28 cellular contexts compared by ENCODE assay signal in genomic region chr9:96616817-96617438, GRCh38. TPM values are rescaled to one million over a fixed set of nuclear protein-coding genes. Genes with fewer than 3 reads are reported as not detected.
DNase-seq lines count a peak whose midpoint lies in the region; ATAC-seq and TF ChIP-seq lines count a peak whose summit lies in the region.
"Had no signal": no experiment of that assay in that cellular context is flagged by ENCODE, and none has a peak within 500 bp of the region (broad histone marks: within the 10 kb centered on the region; RNA-seq: fewer than 3 reads in every experiment).

No MANE protein-coding gene starts in this region.

- H3K4me1 Mint-ChIP-seq in activated naive CD4-positive, alpha-beta T cell treated with anti-CD3 and anti-CD28 coated beads, Interleukin-2, amount 50 U/mL, for 24 hours, result peaks cover 13% of the 10 kb centered on the region
- H3K4me1 Mint-ChIP-seq in activated naive CD4-positive, alpha-beta T cell treated with anti-CD3 and anti-CD28 coated beads, Interleukin-2, amount 10 ng/mL, durations not matched to agents 7 days and 5 days, result peaks cover 16% of the 10 kb centered on the region
- H3K4me1 Mint-ChIP-seq in mesothelial cell of epicardium, result peaks cover 51% of the 10 kb centered on the region
- H3K4me1 Mint-ChIP-seq in type B pancreatic cell (ENCODE audit: unreplicated experiment), result peaks cover 48% of the 10 kb centered on the region
- H3K4me1 Mint-ChIP-seq: activated T-helper 17 cell treated with anti-CD3 and anti-CD28 coated beads, Interleukin-2, amount 50 U/mL, for 72 hours had no signal

- H3K9me3 ChIP-seq in adipocyte (ENCODE audit: control insufficient read depth, low read length), result no peaks in the 10 kb centered on the region
- H3K9me3 ChIP-seq: gastroesophageal sphincter, upper lobe of right lung had no signal

- H3K4me1 ChIP-seq in adipocyte (ENCODE audit: control insufficient read depth, insufficient read depth, low read length), result peaks cover 48% of the 10 kb centered on the region

- no peak overlapping the region for H3K9ac ChIP-seq in adipocyte (ENCODE audit: low read length)
- H3K9ac ChIP-seq: parathyroid adenoma had no signal

- peaks cover 34% of the 10 kb centered on the region for H3K27me3 Mint-ChIP-seq in activated naive CD4-positive, alpha-beta T cell treated with anti-CD3 and anti-CD28 coated beads, Interleukin-2, amount 50 U/mL, for 24 hours
- peaks cover 66% of the 10 kb centered on the region for H3K27me3 Mint-ChIP-seq in activated naive CD4-positive, alpha-beta T cell treated with anti-CD3 and anti-CD28 coated beads, Interleukin-2, amount 10 ng/mL, durations not matched to agents 7 days and 5 days
- H3K27me3 Mint-ChIP-seq in mesothelial cell of epicardium (ENCODE audit: low read depth), result no peaks in the 10 kb centered on the region
- H3K27me3 Mint-ChIP-seq in type B pancreatic cell, result peaks cover 10% of the 10 kb centered on the region

- H3K4me3 Mint-ChIP-seq in activated naive CD4-positive, alpha-beta T cell treated with anti-CD3 and anti-CD28 coated beads, Interleukin-2, amount 50 U/mL, for 24 hours, result peak overlapping the region; percentile 36
- no peak overlapping the region for H3K4me3 Mint-ChIP-seq in activated naive CD4-positive, alpha-beta T cell treated with anti-CD3 and anti-CD28 coated beads, Interleukin-2, amount 10 ng/mL, durations not matched to agents 7 days and 5 days
- H3K4me3 Mint-ChIP-seq in mesothelial cell of epicardium (peak overlapping the region; percentile 72), type B pancreatic cell (peak overlapping the region; percentile 88)
- H3K4me3 Mint-ChIP-seq: dendritic cell treated with granulocyte-macrophage colony-stimulating factor and Interleukin-4, amounts not matched to agents 40 ng/mL and 50 ng/mL, for 4 days had no signal

- no peak for DNase-seq in activated naive CD4-positive, alpha-beta T cell treated with anti-CD3 and anti-CD28 coated beads, Interleukin-2, amount 10 ng/mL, durations not matched to agents 7 days and 5 days
- DNase-seq in adipocyte (ENCODE audit: low read depth), result no peak
- DNase-seq in mesothelial cell of epicardium (ENCODE audit: low spot score in 2 of 2, unreplicated experiment in 2 of 2), result no peak
- DNase-seq in type B pancreatic cell (ENCODE audit: extremely low spot score, unreplicated experiment), result no peak
- DNase-seq in GM10248 (ENCODE audit: extremely low spot score), result no peak
- no peak for DNase-seq in activated CD8-positive, alpha-beta memory T cell treated with anti-CD3 and anti-CD28 coated beads for 24 hours
- DNase-seq: activated CD4-positive, alpha-beta T cell treated with anti-CD3 and anti-CD28 coated beads, Interleukin-2, amount 50 U/mL, for 48 hours; aorta; GOT3; naive thymus-derived CD8-positive, alpha-beta T cell; NCI-H1092; NCI-H1694 treated with DMSO at 0.1 percent for 48 hours; NCI-H524 treated with DMSO at 0.1 percent for 48 hours; NK-92 treated with Interleukin-12 subunit alpha and Interleukin-12 subunit beta, amount 100 ng/mL, for 24 hours; SHP77 treated with DMSO at 0.1 percent for 48 hours; stimulated activated CD4-positive, alpha-beta T cell treated with anti-CD3 and anti-CD28 coated beads, Interleukin-12 subunit alpha, Interleukin-12 subunit beta, amount 100 ng/mL, for 4 hours; SW 1271; T1000; upper lobe of right lung had no signal

- TF ChIP-seq CTCF in mesothelial cell of epicardium (IDR thresholded peaks at IDR 0.05; ENCODE audit: unreplicated experiment) (no peak), type B pancreatic cell (conservative IDR thresholded peaks at IDR 0.05) (no peak), GM10248 (IDR thresholded peaks at IDR 0.05; ENCODE audit: control extremely low read depth, extremely low read depth, low read depth, missing control alignments) (no peak)

- no peaks in the 10 kb centered on the region for H3K36me3 Mint-ChIP-seq in activated naive CD4-positive, alpha-beta T cell treated with anti-CD3 and anti-CD28 coated beads, Interleukin-2, amount 50 U/mL, for 24 hours
- H3K36me3 Mint-ChIP-seq in activated naive CD4-positive, alpha-beta T cell treated with anti-CD3 and anti-CD28 coated beads, Interleukin-2, amount 10 ng/mL, durations not matched to agents 7 days and 5 days, result no peaks in the 10 kb centered on the region
- H3K36me3 Mint-ChIP-seq in mesothelial cell of epicardium (no peaks in the 10 kb centered on the region), type B pancreatic cell (no peaks in the 10 kb centered on the region)
- H3K36me3 Mint-ChIP-seq: activated naive CD8-positive, alpha-beta T cell; IgD-negative memory B cell; naive thymus-derived CD8-positive, alpha-beta T cell had no signal

- no peaks in the 10 kb centered on the region for H3K27me3 ChIP-seq in adipocyte (replicated peaks; ENCODE audit: control insufficient read depth, insufficient read depth, low read length)
- H3K27me3 ChIP-seq: gastroesophageal sphincter, upper lobe of right lung had no signal

- H3K4me3 ChIP-seq in adipocyte (ENCODE audit: low read length), result peak overlapping the region; percentile 88
- H3K4me3 ChIP-seq: gastroesophageal sphincter, upper lobe of right lung had no signal

- no peaks in the 10 kb centered on the region for H3K36me3 ChIP-seq in adipocyte (ENCODE audit: control insufficient read depth, insufficient read depth, low read length, severe bottlenecking)
- H3K36me3 ChIP-seq: gastroesophageal sphincter, upper lobe of right lung had no signal

- H3K27ac Mint-ChIP-seq in activated naive CD4-positive, alpha-beta T cell treated with anti-CD3 and anti-CD28 coated beads, Interleukin-2, amount 50 U/mL, for 24 hours, result no peak overlapping the region
- no peak overlapping the region for H3K27ac Mint-ChIP-seq in activated naive CD4-positive, alpha-beta T cell treated with anti-CD3 and anti-CD28 coated beads, Interleukin-2, amount 10 ng/mL, durations not matched to agents 7 days and 5 days
- peak overlapping the region; percentile 85 for H3K27ac Mint-ChIP-seq in mesothelial cell of epicardium
- H3K27ac Mint-ChIP-seq in type B pancreatic cell, result peak overlapping the region; percentile 89
- H3K27ac Mint-ChIP-seq: activated naive CD8-positive, alpha-beta T cell; activated T-helper 17 cell treated with anti-CD3 and anti-CD28 coated beads, Interleukin-2, amount 50 U/mL, for 72 hours; dendritic cell treated with granulocyte-macrophage colony-stimulating factor and Interleukin-4, amounts not matched to agents 40 ng/mL and 50 ng/mL, for 4 days; IgD-negative memory B cell; naive thymus-derived CD8-positive, alpha-beta T cell had no signal

- CTCF ChIA-PET in activated naive CD4-positive, alpha-beta T cell treated with anti-CD3 and anti-CD28 coated beads, Interleukin-2, amount 10 ng/mL, durations not matched to agents 7 days and 5 days (lab: Charles Lee), result no interaction called here
- CTCF ChIA-PET in GM10248 (lab: Yijun Ruan, JAX), result no interaction called here

- POLR2A ChIA-PET in GM10248 (lab: Yijun Ruan, JAX), result no interaction called here

- no peak for ATAC-seq in HG03439 (IDR thresholded peaks at IDR 0.05; ENCODE audit: unreplicated experiment)
- ATAC-seq: activated T-helper 17 cell treated with anti-CD3 and anti-CD28 coated beads, Interleukin-2, amount 50 U/mL, for 72 hours; gastroesophageal sphincter; naive thymus-derived CD8-positive, alpha-beta T cell; right cardiac atrium; upper lobe of right lung had no signal

- H3K9me3 Mint-ChIP-seq in activated naive CD4-positive, alpha-beta T cell treated with anti-CD3 and anti-CD28 coated beads, Interleukin-2, amount 50 U/mL, for 24 hours, result no peaks in the 10 kb centered on the region
- no peaks in the 10 kb centered on the region for H3K9me3 Mint-ChIP-seq in activated naive CD4-positive, alpha-beta T cell treated with anti-CD3 and anti-CD28 coated beads, Interleukin-2, amount 10 ng/mL, durations not matched to agents 7 days and 5 days
- H3K9me3 Mint-ChIP-seq in mesothelial cell of epicardium, result no peaks in the 10 kb centered on the region
- H3K9me3 Mint-ChIP-seq in type B pancreatic cell, result no peaks in the 10 kb centered on the region
- H3K9me3 Mint-ChIP-seq: activated T-helper 17 cell treated with anti-CD3 and anti-CD28 coated beads, Interleukin-2, amount 50 U/mL, for 72 hours; dendritic cell treated with granulocyte-macrophage colony-stimulating factor and Interleukin-4, amounts not matched to agents 40 ng/mL and 50 ng/mL, for 4 days; naive thymus-derived CD8-positive, alpha-beta T cell had no signal

RNA-seq across cellular contexts. Expression of gene CDC14B, which starts 2.7 kb away (rescaled TPM):
- total RNA-seq in mesothelial cell of epicardium (39.0 to 40.1 TPM (median 39.3 TPM) in 3 replicates), type B pancreatic cell (ENCODE audit: low replicate concordance) (24.8 and 25.5 TPM in 2 replicates)

RNA-seq across cellular contexts. Expression of gene PRXL2C, which starts 38.2 kb away (rescaled TPM):
- total RNA-seq in mesothelial cell of epicardium, result 4.6 to 4.7 TPM (median 4.7 TPM) in 3 replicates
- 5.6 and 7.5 TPM in 2 replicates for total RNA-seq in type B pancreatic cell (ENCODE audit: low replicate concordance)

Comparison
In these comparisons a context has a peak if more than half of its experiments do, and no peak if none do; other contexts are left out.
1. H3K27ac Mint-ChIP-seq: peak in mesothelial cell of epicardium (single experiment) and type B pancreatic cell (single experiment); none in activated naive CD4-positive, alpha-beta T cell treated with anti-CD3 and anti-CD28 coated beads, Interleukin-2, amount 50 U/mL, for 24 hours (single experiment) and activated naive CD4-positive, alpha-beta T cell treated with anti-CD3 and anti-CD28 coated beads, Interleukin-2, amount 10 ng/mL, durations not matched to agents 7 days and 5 days (single experiment).